9 cellular contexts compared by ENCODE assay signal in genomic region chr10:6171891-6172354, GRCh38. TPM values are rescaled to one million over a fixed set of nuclear protein-coding genes. Genes with fewer than 3 reads are reported as not detected.
DNase-seq lines count a peak whose midpoint lies in the region; ATAC-seq and TF ChIP-seq lines count a peak whose summit lies in the region.
"Had no signal": no experiment of that assay in that cellular context is flagged by ENCODE, and none has a peak within 500 bp of the region (broad histone marks: within the 10 kb centered on the region; RNA-seq: fewer than 3 reads in every experiment).

No MANE protein-coding gene starts in this region.

- H3K27ac ChIP-seq in Peyer's patch (peak overlapping the region in 3 of 4 donors; percentile 43 to 72 (median 56)), esophagus muscularis mucosa (replicated peaks in 1 of 4) (peak overlapping the region in 3 of 4 donors; percentile 40 to 53 (median 44)), ovary (no peak overlapping the region)
- H3K27ac ChIP-seq: HL-60 had no signal

- 64% methylated on average over 17 of the region's 17 CpGs for WGBS in esophagus muscularis mucosa
- WGBS in ovary, 3 donors: 47 to 65% (median 53%) methylated on average over 17 of the region's 17 CpGs

- TF ChIP-seq EP300 in esophagus muscularis mucosa (IDR thresholded peaks at IDR 0.05): peak; percentile 48
- peak; percentile 62 for TF ChIP-seq EP300 in ovary (IDR thresholded peaks at IDR 0.05)

- H3K9me3 ChIP-seq in Peyer's patch: no peaks in the 10 kb centered on the region
- no peaks in the 10 kb centered on the region for H3K9me3 ChIP-seq in esophagus muscularis mucosa
- H3K9me3 ChIP-seq in ovary: no peaks in the 10 kb centered on the region

- no peak for TF ChIP-seq CTCF in Peyer's patch (IDR thresholded peaks at IDR 0.05)
- TF ChIP-seq CTCF in esophagus muscularis mucosa (IDR thresholded peaks at IDR 0.05): no peak
- TF ChIP-seq CTCF in ovary (IDR thresholded peaks at IDR 0.05): no peak

- no peaks in the 10 kb centered on the region for H3K36me3 ChIP-seq in Peyer's patch
- H3K36me3 ChIP-seq in esophagus muscularis mucosa: peaks cover 0 to 8% (median 4%) of the 10 kb centered on the region in 4 donors
- no peaks in the 10 kb centered on the region for H3K36me3 ChIP-seq in ovary

- intact Hi-C loops in esophagus muscularis mucosa (cut with DNase I): no loop called here
- intact Hi-C loops in ovary (cut with DNase I): no loop called here

- H3K27me3 ChIP-seq in Peyer's patch (no peaks in the 10 kb centered on the region), esophagus muscularis mucosa (no peaks in the 10 kb centered on the region), ovary (no peaks in the 10 kb centered on the region)

- H3K4me1 ChIP-seq in Peyer's patch (peaks cover 0 to 30% (median 6%) of the 10 kb centered on the region in 4 donors), esophagus muscularis mucosa (peaks cover 75 to 99% (median 81%) of the 10 kb centered on the region in 4 donors), ovary (ENCODE audit: insufficient read depth) (peaks cover 38% of the 10 kb centered on the region)

- DNase-seq in GDM1 (lab: John Stamatoyannopoulos, UW): peak; percentile 80
- peak in 2 of 3 donors; percentile 32 to 74 for DNase-seq in Peyer's patch
- no peak for DNase-seq in esophagus muscularis mucosa (ENCODE audit: extremely low spot score)
- peak in 1 of 5 donors; percentile 47 for DNase-seq in ovary
- DNase-seq in SKM-1 (lab: John Stamatoyannopoulos, UW; ENCODE audit: unreplicated experiment): no peak

- no peak for ATAC-seq in HG03025 (IDR thresholded peaks at IDR 0.05; ENCODE audit: low FRiP score, unreplicated experiment)
- ATAC-seq in HG03469 (IDR thresholded peaks at IDR 0.05; ENCODE audit: unreplicated experiment): no peak
- ATAC-seq in GM18517 (IDR thresholded peaks at IDR 0.05; ENCODE audit: unreplicated experiment): no peak

- TF ChIP-seq POLR2A in Peyer's patch (IDR thresholded peaks at IDR 0.05) (no peak), esophagus muscularis mucosa (IDR thresholded peaks at IDR 0.05; ENCODE audit: low read depth) (no peak), ovary (IDR thresholded peaks at IDR 0.05) (no peak)

- no peak overlapping the region for H3K4me3 ChIP-seq in Peyer's patch
- peak overlapping the region in 1 of 4 donors; percentile 5 for H3K4me3 ChIP-seq in esophagus muscularis mucosa
- no peak overlapping the region for H3K4me3 ChIP-seq in ovary

RNA-seq across cellular contexts. Expression of gene PFKFB3, which starts 30.8 kb away (rescaled TPM):
- total RNA-seq in Peyer's patch (10 to 100 TPM; 15.2 to 85.0 (median 36.6) TPM), esophagus muscularis mucosa (10 to 100 TPM; 22.4 to 49.1 (median 37.9) TPM), ovary (10 to 100 TPM; 28.7 to 60.8 (median 41.6) TPM)
- polyA plus RNA-seq in ovary: 10 to 100 TPM; 15.3 to 24.5 TPM

Comparison
In these comparisons a context has a peak if more than half of its experiments do, and no peak if none do; other contexts are left out.
1. DNase-seq: peak in GDM1 (single experiment) and Peyer's patch (2 of 3); none in esophagus muscularis mucosa (single experiment) and SKM-1 (single experiment).
2. H3K27ac ChIP-seq: peak in Peyer's patch (3 of 4) and esophagus muscularis mucosa (3 of 4); none in ovary (0 of 2).